Comparison of ENCODE assay signal across 9 cellular contexts in genomic region chr18:79523221-79523737, GRCh38.
A peak's percentile ranks its signal among the peaks of the same experiment; 100 is the strongest.
DNase-seq lines count a peak whose midpoint lies in the region; ATAC-seq, FAIRE-seq and TF ChIP-seq lines count a peak whose summit lies in the region.
"Had no signal": no experiment of that assay in that cellular context is flagged by ENCODE, and none has a peak within 500 bp of the region (broad histone marks: within the 10 kb centered on the region; RNA-seq: fewer than 3 reads in every experiment).

No MANE protein-coding gene starts in this region.

- peak; percentile 64 for DNase-seq in activated CD8-positive, alpha-beta memory T cell treated with anti-CD3 and anti-CD28 coated beads, Interleukin-2, amount 50 U/mL, for 4 hours
- no peak for DNase-seq in retinal pigment epithelial cell (ENCODE audit: low read depth)
- DNase-seq in D341Med (ENCODE audit: low spot score), result no peak
- DNase-seq in cerebellar cortex (ENCODE audit: low spot score), result no peak
- no peak for DNase-seq in NCI-H187 treated with DMSO at 0.1 percent for 48 hours (lab: John Stamatoyannopoulos, UW)
- no peak for DNase-seq in urothelium cell line (ENCODE audit: low spot score)

- TF ChIP-seq CTCF in retinal pigment epithelial cell (conservative IDR thresholded peaks at IDR 0.05; ENCODE audit: low read depth, low read length), result peak; percentile 1

- no peak overlapping the region for H3K4me3 ChIP-seq in retinal pigment epithelial cell (ENCODE audit: low read length)
- H3K4me3 ChIP-seq: cardiac muscle cell had no signal

- FAIRE-seq in urothelium cell line (lab: Jason Lieb, UNC), result no peak

- ATAC-seq in GM19351 (IDR thresholded peaks at IDR 0.05; ENCODE audit: unreplicated experiment), result peak; percentile 43
- peak; percentile 33 for ATAC-seq in HG03175 (IDR thresholded peaks at IDR 0.05; ENCODE audit: unreplicated experiment)
